ENCODE assay signal across 8 cellular contexts in the genomic region with DNA sequence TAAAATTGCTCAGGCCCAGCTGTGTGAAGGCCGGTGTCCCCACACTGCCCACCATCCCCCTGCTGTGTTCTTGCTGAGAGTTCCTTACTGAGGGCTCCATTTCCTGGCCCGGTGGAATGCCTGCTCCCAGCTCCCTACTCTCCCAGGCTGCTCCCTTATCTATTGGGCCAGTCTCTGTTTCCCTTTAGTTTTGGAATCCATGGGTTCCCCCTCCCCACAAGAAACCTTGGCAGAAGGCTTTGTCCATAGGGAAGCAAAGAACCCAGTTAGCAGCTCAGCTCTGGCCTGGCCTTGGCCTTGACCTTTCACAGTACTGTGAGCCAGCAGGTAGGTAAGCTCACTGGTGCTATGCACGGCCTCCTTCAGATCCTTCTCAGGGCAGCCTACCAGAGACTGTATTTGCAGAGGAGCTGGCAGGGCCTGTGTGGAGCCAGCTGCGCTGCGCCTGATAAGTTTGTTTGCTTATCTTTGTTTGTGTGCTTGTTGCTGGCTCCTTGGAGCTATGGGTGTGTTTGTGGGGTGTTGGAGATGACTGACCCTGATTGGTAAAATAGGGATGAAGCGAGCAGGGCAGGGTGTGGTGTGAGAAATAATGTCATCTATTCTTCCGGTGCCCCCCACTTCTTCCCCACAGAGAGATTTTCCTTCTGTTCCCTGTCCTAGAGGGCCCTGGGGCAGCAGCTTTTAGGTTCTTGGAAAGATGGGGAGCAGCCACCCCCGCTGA. TPM values are rescaled to one million over a fixed set of nuclear protein-coding genes. Genes with fewer than 3 reads are reported as not detected.
A peak's percentile ranks its signal among the peaks of the same experiment; 100 is the strongest.
DNase-seq lines count a peak whose midpoint lies in the region; ATAC-seq and TF ChIP-seq lines count a peak whose summit lies in the region.

No MANE protein-coding gene starts in this region.

- DNase-seq in HUDEP-2 (lab: John Stamatoyannopoulos, UW; ENCODE audit: unreplicated experiment in 76 of 76) = peak in 75 of 76 experiments; percentile 58 to 96 (median 88)
- DNase-seq in SJCRH30 = peak; percentile 38 to 59
- peak; percentile 82 for DNase-seq in fibroblast of pulmonary artery (ENCODE audit: low read depth)
- peak; percentile 79 to 81 for DNase-seq in trophoblast cell
- no peak for DNase-seq in NCI-H128 (lab: John Stamatoyannopoulos, UW; ENCODE audit: unreplicated experiment)

- H3K9me3 ChIP-seq in SJCRH30 (replicated peaks) (0 out of 2 replicates have a peak, but pooled peaks cover 4% of the 10 kb centered on the region), trophoblast cell (ENCODE audit: insufficient read depth, low read depth, low read length) (peaks cover 23% of the 10 kb centered on the region)

- peak overlapping the region; percentile 14 for H4K8ac ChIP-seq in trophoblast cell (ENCODE audit: low read depth, low read length)

- no peak overlapping the region for H3K18ac ChIP-seq in trophoblast cell (ENCODE audit: low read length)

- H3K79me2 ChIP-seq in trophoblast cell (ENCODE audit: control insufficient read depth, insufficient read depth, low read length, poor library complexity) = no peaks in the 10 kb centered on the region

- H3K4me1 ChIP-seq in SJCRH30 (peaks cover 42% of the 10 kb centered on the region), trophoblast cell (ENCODE audit: control insufficient read depth in 1 of 2, insufficient read depth in 2 of 2, low read length in 2 of 2) (peaks cover 12 to 23% of the 10 kb centered on the region in 2 experiments)

- H3K9ac ChIP-seq in trophoblast cell (ENCODE audit: low read length) = no peak overlapping the region

- peak overlapping the region; percentile 15 for H3K4me3 ChIP-seq in SJCRH30
- peak overlapping the region; percentile 21 for H3K4me3 ChIP-seq in fibroblast of pulmonary artery (replicated peaks; ENCODE audit: low read depth, low read length)
- no peak overlapping the region for H3K4me3 ChIP-seq in trophoblast cell (ENCODE audit: low read depth, low read length)

- H4K91ac ChIP-seq in trophoblast cell (ENCODE audit: low read depth, low read length) = no peak overlapping the region

- no peak overlapping the region for H4K12ac ChIP-seq in trophoblast cell (ENCODE audit: low read depth, low read length)

- H3K4ac ChIP-seq in trophoblast cell (ENCODE audit: low read depth, low read length) = no peak overlapping the region

- no peak overlapping the region for H2BK12ac ChIP-seq in trophoblast cell (ENCODE audit: low read length)

- no CpG with 5 or more reads among the region's 8 CpGs for WGBS in trophoblast cell (ENCODE audit: extremely low coverage, insufficient coverage, insufficient read length)

- peaks cover 2% of the 10 kb centered on the region; the same call in 1 of the 2 replicates for H3K36me3 ChIP-seq in SJCRH30
- no peaks in the 10 kb centered on the region for H3K36me3 ChIP-seq in trophoblast cell (ENCODE audit: control insufficient read depth in 1 of 2, insufficient read depth in 2 of 2, low read length in 2 of 2)

- peak overlapping the region; percentile 94 for H3K27ac ChIP-seq in SJCRH30
- H3K27ac ChIP-seq in trophoblast cell (ENCODE audit: low read depth, low read length) = no peak overlapping the region

- H3K27me3 ChIP-seq in SJCRH30 (no peaks in the 10 kb centered on the region), trophoblast cell (ENCODE audit: insufficient read depth, low read length) (no peaks in the 10 kb centered on the region)

- H3K23ac ChIP-seq in trophoblast cell (ENCODE audit: low read length) = no peak overlapping the region

- H3K79me1 ChIP-seq in trophoblast cell (ENCODE audit: low read length) = no peaks in the 10 kb centered on the region

- H2BK120ac ChIP-seq in trophoblast cell (ENCODE audit: insufficient read depth, low read length, poor library complexity) = peak overlapping the region; percentile 6

- no peak overlapping the region for H2BK5ac ChIP-seq in trophoblast cell (ENCODE audit: low read depth, low read length, poor library complexity)

- no peak for TF ChIP-seq CTCF in fibroblast of pulmonary artery (IDR thresholded peaks at IDR 0.05; ENCODE audit: low read length, missing control alignments)

- no peak overlapping the region for H2AK5ac ChIP-seq in trophoblast cell (ENCODE audit: low read length)

- ATAC-seq in HG02571 (IDR thresholded peaks at IDR 0.05; ENCODE audit: unreplicated experiment) = no peak
- ATAC-seq in HG03025 (IDR thresholded peaks at IDR 0.05; ENCODE audit: low FRiP score, unreplicated experiment) = no peak
- no peak for ATAC-seq in HG03097 (IDR thresholded peaks at IDR 0.05; ENCODE audit: low FRiP score, unreplicated experiment)

- H2AFZ ChIP-seq in trophoblast cell (ENCODE audit: insufficient read depth, low read length, poor library complexity) = no peak overlapping the region

- H3K14ac ChIP-seq in trophoblast cell (ENCODE audit: low read length) = no peak overlapping the region

- H3K4me2 ChIP-seq in trophoblast cell (ENCODE audit: low read length) = no peak overlapping the region

RNA-seq across cellular contexts. Expression of gene MLXIP, which starts 19.2 kb away (rescaled TPM):
- 21.1 and 23.2 TPM in 2 replicates for total RNA-seq in SJCRH30 (2014; rRNA removed; shearing (Covaris generic))
- polyA plus RNA-seq in trophoblast cell (2013) = 28.9 and 29.4 TPM in 2 replicates
